In genomic region chr17:77571562-77571981, GRCh38 we compare ENCODE assay signal across 10 cellular contexts.
DNase-seq lines count a peak whose midpoint lies in the region; ATAC-seq and TF ChIP-seq lines count a peak whose summit lies in the region.
"Had no signal": no experiment of that assay in that cellular context is flagged by ENCODE, and none has a peak within 500 bp of the region (broad histone marks: within the 10 kb centered on the region; RNA-seq: fewer than 3 reads in every experiment).

No MANE protein-coding gene starts in this region.

- H3K9me3 Mint-ChIP-seq in T-cell = no peaks in the 10 kb centered on the region

- no peak overlapping the region for H3K27ac Mint-ChIP-seq in T-cell

- POLR2A ChIA-PET in T-cell (lab: Charles Lee) = no interaction called here

- H3K27me3 ChIP-seq in psoas muscle (ENCODE audit: insufficient read depth in 3 of 3, low read length in 2 of 3) = peaks cover 0 to 10% (median 9%) of the 10 kb centered on the region in 3 donors
- H3K27me3 ChIP-seq in prostate gland (replicated peaks; ENCODE audit: insufficient read depth) = no peaks in the 10 kb centered on the region

- H3K27me3 Mint-ChIP-seq in T-cell = peaks cover 13 to 21% of the 10 kb centered on the region in 2 donors

- CTCF ChIA-PET in T-cell (lab: Charles Lee) = no interaction called here

- no peak for TF ChIP-seq POLR2A in prostate gland (IDR thresholded peaks at IDR 0.05)

- intact Hi-C loops in psoas muscle (cut with DNase I) (no loop called here), prostate gland (cut with DNase I) (no loop called here)

- DNase-seq in GM03348 (ENCODE audit: low spot score) (peak; percentile 29), T-cell (peak in 29 of 34 experiments; percentile 5 to 37 (median 15)), fibroblast of pulmonary artery (ENCODE audit: low read depth) (peak; percentile 31), psoas muscle (no peak), glomerular visceral epithelial cell (ENCODE audit: extremely low spot score) (no peak), prostate gland (ENCODE audit: low spot score) (no peak), NCI-H446 treated with DMSO at 0.1 percent for 48 hours (lab: John Stamatoyannopoulos, UW) (no peak)

- no peak overlapping the region for H3K4me3 ChIP-seq in fibroblast of pulmonary artery (replicated peaks; ENCODE audit: low read depth, low read length)
- H3K4me3 ChIP-seq in psoas muscle = peak overlapping the region; percentile 19
- H3K4me3 ChIP-seq in prostate gland = no peak overlapping the region

- H3K36me3 ChIP-seq in psoas muscle (ENCODE audit: insufficient read depth in 1 of 2, low read depth in 1 of 2) (no peaks in the 10 kb centered on the region), prostate gland (no peaks in the 10 kb centered on the region)
- H3K36me3 ChIP-seq: neutrophil had no signal

- H3K4me1 Mint-ChIP-seq in T-cell = peaks cover 8 to 13% (median 11%) of the 10 kb centered on the region in 3 donors

- TF ChIP-seq CTCF in fibroblast of pulmonary artery (IDR thresholded peaks at IDR 0.05; ENCODE audit: low read length, missing control alignments) = no peak
- no peak for TF ChIP-seq CTCF in psoas muscle (IDR thresholded peaks at IDR 0.05)
- TF ChIP-seq CTCF in prostate gland (IDR thresholded peaks at IDR 0.05) = no peak

- H3K36me3 Mint-ChIP-seq in T-cell = no peaks in the 10 kb centered on the region

- ATAC-seq in T-cell (replicated peaks in 1 of 4) (peak; percentile 58 to 73 (median 66)), psoas muscle (peak in 2 of 4 donors; percentile 46 to 49), HG02852 (IDR thresholded peaks at IDR 0.05; ENCODE audit: unreplicated experiment) (no peak)

- WGBS in psoas muscle, 3 donors = 1% methylated on average over 14 of the region's 14 CpGs
- 17% methylated on average over 14 of the region's 14 CpGs for WGBS in prostate gland

- H3K4me3 Mint-ChIP-seq in T-cell = peak overlapping the region; percentile 53 to 72 (median 54)

- H3K4me1 ChIP-seq in psoas muscle = peaks cover 10% of the 10 kb centered on the region
- no peaks in the 10 kb centered on the region for H3K4me1 ChIP-seq in prostate gland (replicated peaks)

- H3K9me3 ChIP-seq in psoas muscle (no peaks in the 10 kb centered on the region), prostate gland (no peaks in the 10 kb centered on the region)
- H3K9me3 ChIP-seq: neutrophil had no signal

- no peak overlapping the region for H3K27ac ChIP-seq in psoas muscle
- no peak overlapping the region for H3K27ac ChIP-seq in prostate gland
- H3K27ac ChIP-seq: neutrophil, VCaP had no signal

Comparison
In these comparisons a context has a peak if more than half of its experiments do, and no peak if none do; other contexts are left out.
1. DNase-seq: peak in GM03348 (single experiment), T-cell (29 of 34) and fibroblast of pulmonary artery (single experiment); none in psoas muscle (0 of 2), glomerular visceral epithelial cell (single experiment), prostate gland (single experiment) and NCI-H446 treated with DMSO at 0.1 percent for 48 hours (single experiment).